ENCODE assay signal across 9 cellular contexts in the genomic region with DNA sequence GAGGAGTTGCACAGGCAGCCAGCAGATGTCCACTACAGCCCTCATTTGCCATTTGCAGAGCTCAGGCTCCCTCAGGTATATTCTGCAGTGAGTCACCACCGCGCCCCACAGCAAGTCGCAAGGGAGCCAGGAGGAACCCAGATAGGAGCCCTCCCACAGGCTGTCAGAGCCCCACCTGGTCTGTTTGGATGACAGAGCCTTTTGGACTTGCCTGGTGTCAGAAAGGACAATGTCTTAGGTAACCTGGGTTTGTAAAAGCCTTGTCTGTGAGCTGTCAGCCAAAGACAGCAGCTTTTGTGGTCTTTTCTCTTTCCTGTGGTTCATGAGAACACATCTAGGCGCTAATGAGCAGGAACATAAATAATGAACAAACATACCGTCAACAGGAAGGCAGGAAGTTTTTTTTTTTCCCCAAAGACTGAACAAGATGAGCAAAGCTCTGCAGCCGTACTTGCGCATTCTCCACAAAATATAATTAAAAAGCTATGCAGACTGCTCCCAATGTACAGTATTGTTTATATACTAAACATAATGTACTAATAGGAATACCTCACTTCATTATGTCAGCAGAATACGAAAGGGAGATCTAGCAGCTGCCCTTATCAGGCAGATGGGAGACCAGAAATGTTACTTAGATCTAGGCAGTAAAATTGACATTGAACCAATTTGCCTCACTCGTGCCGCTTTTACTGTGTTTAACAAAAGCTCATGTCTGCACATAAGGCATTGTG.
DNase-seq lines count a peak whose midpoint lies in the region; ATAC-seq and TF ChIP-seq lines count a peak whose summit lies in the region.
"Had no signal": no experiment of that assay in that cellular context is flagged by ENCODE, and none has a peak within 500 bp of the region (broad histone marks: within the 10 kb centered on the region; RNA-seq: fewer than 3 reads in every experiment).

No MANE protein-coding gene starts in this region.

- H3K9me3 Mint-ChIP-seq in CD8-positive, alpha-beta memory T cell: no peaks in the 10 kb centered on the region
- no peaks in the 10 kb centered on the region for H3K9me3 Mint-ChIP-seq in activated naive CD4-positive, alpha-beta T cell treated with anti-CD3 and anti-CD28 coated beads, Interleukin-2, amount 50 U/mL, for 24 hours

- ATAC-seq in RWPE2 (ENCODE audit: low read depth): peak; percentile 86

- H3K27ac Mint-ChIP-seq in CD8-positive, alpha-beta memory T cell: peak overlapping the region; percentile 82 to 96 (median 93)
- H3K27ac Mint-ChIP-seq in activated naive CD4-positive, alpha-beta T cell treated with anti-CD3 and anti-CD28 coated beads, Interleukin-2, amount 50 U/mL, for 24 hours: no peak overlapping the region

- H3K4me1 Mint-ChIP-seq in CD8-positive, alpha-beta memory T cell: peaks cover 52 to 78% (median 76%) of the 10 kb centered on the region in 3 donors
- peaks cover 18% of the 10 kb centered on the region for H3K4me1 Mint-ChIP-seq in activated naive CD4-positive, alpha-beta T cell treated with anti-CD3 and anti-CD28 coated beads, Interleukin-2, amount 50 U/mL, for 24 hours

- H3K36me3 Mint-ChIP-seq in CD8-positive, alpha-beta memory T cell: peaks cover 0 to 3% (median 3%) of the 10 kb centered on the region in 3 donors
- no peaks in the 10 kb centered on the region for H3K36me3 Mint-ChIP-seq in activated naive CD4-positive, alpha-beta T cell treated with anti-CD3 and anti-CD28 coated beads, Interleukin-2, amount 50 U/mL, for 24 hours

- CTCF ChIA-PET in CD8-positive, alpha-beta memory T cell (lab: Charles Lee): interaction anchor here (1.1 to 2.2 kb wide), 6 partner anchors 15 to 141 kb away, joined by 3 to 10 read pairs (median 4); a partner anchor contains a TSS

- peak overlapping the region; percentile 21 to 89 (median 68) for H3K4me3 Mint-ChIP-seq in CD8-positive, alpha-beta memory T cell
- H3K4me3 Mint-ChIP-seq in activated naive CD4-positive, alpha-beta T cell treated with anti-CD3 and anti-CD28 coated beads, Interleukin-2, amount 50 U/mL, for 24 hours: peak overlapping the region; percentile 47

- H3K4me3 ChIP-seq in CD8-positive, alpha-beta memory T cell (ENCODE audit: low read length): peak overlapping the region; percentile 47
- H3K4me3 ChIP-seq in RWPE2 (ENCODE audit: severe bottlenecking): no peak overlapping the region
- no peak overlapping the region for H3K4me3 ChIP-seq in sigmoid colon

- H3K27me3 Mint-ChIP-seq in CD8-positive, alpha-beta memory T cell: no peaks in the 10 kb centered on the region
- no peaks in the 10 kb centered on the region for H3K27me3 Mint-ChIP-seq in activated naive CD4-positive, alpha-beta T cell treated with anti-CD3 and anti-CD28 coated beads, Interleukin-2, amount 50 U/mL, for 24 hours

- H3K36me3 ChIP-seq in CD8-positive, alpha-beta memory T cell (ENCODE audit: insufficient read depth, low read length): no peaks in the 10 kb centered on the region
- H3K36me3 ChIP-seq in RWPE2 (ENCODE audit: low read depth): no peaks in the 10 kb centered on the region
- H3K36me3 ChIP-seq in sigmoid colon: no peaks in the 10 kb centered on the region

- intact Hi-C loops in sigmoid colon (cut with DNase I): no loop called here

- no peaks in the 10 kb centered on the region for H3K27me3 ChIP-seq in CD8-positive, alpha-beta memory T cell (ENCODE audit: insufficient read depth, low read length, poor library complexity, severe bottlenecking)
- H3K27me3 ChIP-seq in RWPE2 (ENCODE audit: insufficient read depth, poor library complexity, severe bottlenecking): no peaks in the 10 kb centered on the region
- H3K27me3 ChIP-seq in sigmoid colon: no peaks in the 10 kb centered on the region

- TF ChIP-seq EP300 in sigmoid colon (IDR thresholded peaks at IDR 0.05): no peak

- peak overlapping the region; percentile 70 for H3K27ac ChIP-seq in CD8-positive, alpha-beta memory T cell (ENCODE audit: low read depth, low read length)
- H3K27ac ChIP-seq in RWPE2 (ENCODE audit: poor library complexity, severe bottlenecking): no peak overlapping the region
- peak overlapping the region in 3 of 4 donors; percentile 82 to 91 (median 90) for H3K27ac ChIP-seq in sigmoid colon

- POLR2A ChIA-PET in CD8-positive, alpha-beta memory T cell (lab: Charles Lee): interaction anchor here (1.2 kb wide), 1 partner anchor 16 kb away, joined by 7 read pairs; no protein-coding TSS in a partner anchor

- H3K4me1 ChIP-seq in CD8-positive, alpha-beta memory T cell (ENCODE audit: insufficient read depth, low read length): peaks cover 45% of the 10 kb centered on the region
- H3K4me1 ChIP-seq in RWPE2 (ENCODE audit: insufficient read depth, poor library complexity, severe bottlenecking) (no peaks in the 10 kb centered on the region), sigmoid colon (peaks cover 7 to 97% (median 82%) of the 10 kb centered on the region in 4 donors)

- no peak for TF ChIP-seq POLR2A in sigmoid colon (IDR thresholded peaks at IDR 0.05)

- H3K9me3 ChIP-seq in CD8-positive, alpha-beta memory T cell (ENCODE audit: low read length): no peaks in the 10 kb centered on the region
- H3K9me3 ChIP-seq in RWPE2 (ENCODE audit: severe bottlenecking) (no peaks in the 10 kb centered on the region), sigmoid colon (no peaks in the 10 kb centered on the region)

- DNase-seq in CD8-positive, alpha-beta memory T cell: peak; percentile 2 to 82 (median 49)
- DNase-seq in RWPE2 (ENCODE audit: low spot score) (no peak), sigmoid colon (peak; percentile 72), SIG-M5 treated with dmso at 0.1 percent for 504 hours (lab: John Stamatoyannopoulos, UW; ENCODE audit: unreplicated experiment) (no peak), RPMI8226 (no peak), UCSD-AML1 (lab: John Stamatoyannopoulos, UW; ENCODE audit: unreplicated experiment) (no peak), CD1c-positive myeloid dendritic cell (ENCODE audit: extremely low spot score) (no peak)
- DNase-seq: NCI-H1105 treated with DMSO at 0.1 percent for 48 hours had no signal

- 33 to 36% methylated on average over 10 of the region's 10 CpGs for WGBS in sigmoid colon, 2 donors

- TF ChIP-seq CTCF in RWPE2 (IDR thresholded peaks at IDR 0.05; ENCODE audit: poor library complexity, severe bottlenecking) (no peak), sigmoid colon (IDR thresholded peaks at IDR 0.05) (no peak)

Comparison
In these comparisons a context has a peak if more than half of its experiments do, and no peak if none do; other contexts are left out.
1. DNase-seq: peak in CD8-positive, alpha-beta memory T cell (5 of 5) and sigmoid colon (single experiment); none in RWPE2 (single experiment), SIG-M5 treated with dmso at 0.1 percent for 504 hours (single experiment), RPMI8226 (single experiment), UCSD-AML1 (single experiment) and CD1c-positive myeloid dendritic cell (single experiment).